In genomic region chr10:124006526-124006925, GRCh38 we compare ENCODE assay signal across 28 cellular contexts.
DNase-seq lines count a peak whose midpoint lies in the region; ATAC-seq and TF ChIP-seq lines count a peak whose summit lies in the region.
"Had no signal": no experiment of that assay in that cellular context is flagged by ENCODE, and none has a peak within 500 bp of the region (broad histone marks: within the 10 kb centered on the region; RNA-seq: fewer than 3 reads in every experiment).

No MANE protein-coding gene starts in this region.

- H3K27ac ChIP-seq in gastroesophageal sphincter, result peak overlapping the region; percentile 86 to 94 (median 90)
- no peak overlapping the region for H3K27ac ChIP-seq in ovary
- no peak overlapping the region for H3K27ac ChIP-seq in CD4-positive, alpha-beta T cell (ENCODE audit: low read depth, low read length)
- H3K27ac ChIP-seq: 22Rv1, HL-60, tibial artery had no signal

- H3K4me1 ChIP-seq in gastroesophageal sphincter (peaks cover 10 to 85% (median 13%) of the 10 kb centered on the region in 3 donors), ovary (ENCODE audit: insufficient read depth) (peaks cover 10% of the 10 kb centered on the region)

- peak overlapping the region; percentile 64 for H3K27ac Mint-ChIP-seq in type B pancreatic cell
- no peak overlapping the region for H3K27ac Mint-ChIP-seq in activated naive CD8-positive, alpha-beta T cell treated with anti-CD3 and anti-CD28 coated beads for 36 hours
- H3K27ac Mint-ChIP-seq in CD4-positive, alpha-beta T cell, result no peak overlapping the region
- H3K27ac Mint-ChIP-seq: activated naive CD8-positive, alpha-beta T cell treated with anti-CD3 and anti-CD28 coated beads, Interleukin-2, amount 10 ng/mL, durations not matched to agents 7 days and 5 days; activated T-helper 2 cell treated with anti-CD3 and anti-CD28 coated beads, Interferon-gamma antibody, Interleukin-2, Interleukin-4, amounts not matched to agents 10 μg/mL and 5 μg/mL and 100 μg/mL, durations not matched to agents 14 hours and 24 hours and 36 hours; CD4-positive, CD25-positive, alpha-beta regulatory T cell; stimulated activated naive CD8-positive, alpha-beta T cell treated with anti-CD3 and anti-CD28 coated beads, Interleukin-15, amount 100 ng/mL, for 72 hours had no signal

- no peaks in the 10 kb centered on the region for H3K9me3 Mint-ChIP-seq in type B pancreatic cell
- no peaks in the 10 kb centered on the region for H3K9me3 Mint-ChIP-seq in activated naive CD8-positive, alpha-beta T cell treated with anti-CD3 and anti-CD28 coated beads for 36 hours
- H3K9me3 Mint-ChIP-seq in CD4-positive, alpha-beta T cell, result no peaks in the 10 kb centered on the region
- H3K9me3 Mint-ChIP-seq: activated naive CD8-positive, alpha-beta T cell treated with anti-CD3 and anti-CD28 coated beads, Interleukin-2, amount 10 ng/mL, durations not matched to agents 7 days and 5 days; activated T-helper 2 cell treated with anti-CD3 and anti-CD28 coated beads, Interferon-gamma antibody, Interleukin-2, Interleukin-4, amounts not matched to agents 10 μg/mL and 5 μg/mL and 100 μg/mL, durations not matched to agents 14 hours and 24 hours and 36 hours; naive thymus-derived CD8-positive, alpha-beta T cell; stimulated activated naive CD8-positive, alpha-beta T cell treated with anti-CD3 and anti-CD28 coated beads, Interleukin-15, amount 100 ng/mL, for 72 hours had no signal

- no peaks in the 10 kb centered on the region for H3K27me3 ChIP-seq in gastroesophageal sphincter
- H3K27me3 ChIP-seq in ovary, result no peaks in the 10 kb centered on the region
- H3K27me3 ChIP-seq in CD4-positive, alpha-beta T cell (ENCODE audit: control insufficient read depth, insufficient read depth, low read length), result no peaks in the 10 kb centered on the region
- H3K27me3 ChIP-seq: tibial artery had no signal

- H3K4me1 Mint-ChIP-seq in type B pancreatic cell (ENCODE audit: unreplicated experiment), result peaks cover 10% of the 10 kb centered on the region
- no peaks in the 10 kb centered on the region for H3K4me1 Mint-ChIP-seq in activated naive CD8-positive, alpha-beta T cell treated with anti-CD3 and anti-CD28 coated beads for 36 hours
- no peaks in the 10 kb centered on the region for H3K4me1 Mint-ChIP-seq in CD4-positive, alpha-beta T cell (ENCODE audit: low read depth)
- H3K4me1 Mint-ChIP-seq: activated naive CD8-positive, alpha-beta T cell treated with anti-CD3 and anti-CD28 coated beads, Interleukin-2, amount 10 ng/mL, durations not matched to agents 7 days and 5 days; CD4-positive, CD25-positive, alpha-beta regulatory T cell; naive thymus-derived CD8-positive, alpha-beta T cell; stimulated activated naive CD8-positive, alpha-beta T cell treated with anti-CD3 and anti-CD28 coated beads, Interleukin-15, amount 100 ng/mL, for 72 hours had no signal

- intact Hi-C loops in ovary (cut with DNase I), result loop anchor here in 1 of 4 donors (5.0 kb wide), 1 partner anchor 36 kb away; no protein-coding TSS in a partner anchor
- intact Hi-C loops in CD4-positive, alpha-beta T cell (cut with DNase I, micrococcal nuclease), result no loop called here

- TF ChIP-seq EP300 in gastroesophageal sphincter (IDR thresholded peaks at IDR 0.05) (no peak), ovary (IDR thresholded peaks at IDR 0.05) (no peak)

- 47 to 100% methylated on average over 1 to 5 of the region's 7 CpGs for WGBS in gastroesophageal sphincter (ENCODE audit: low coverage in 1 of 2), 2 donors
- 75 to 79% (median 76%) methylated on average over 7 of the region's 7 CpGs for WGBS in ovary, 3 donors

- peaks cover 16% of the 10 kb centered on the region for H3K36me3 Mint-ChIP-seq in type B pancreatic cell
- no peaks in the 10 kb centered on the region for H3K36me3 Mint-ChIP-seq in activated naive CD8-positive, alpha-beta T cell treated with anti-CD3 and anti-CD28 coated beads for 36 hours
- no peaks in the 10 kb centered on the region for H3K36me3 Mint-ChIP-seq in CD4-positive, alpha-beta T cell (ENCODE audit: low read depth)
- H3K36me3 Mint-ChIP-seq: activated naive CD8-positive, alpha-beta T cell treated with anti-CD3 and anti-CD28 coated beads, Interleukin-2, amount 10 ng/mL, durations not matched to agents 7 days and 5 days; CD4-positive, CD25-positive, alpha-beta regulatory T cell; naive thymus-derived CD8-positive, alpha-beta T cell had no signal

- peak; percentile 36 for DNase-seq in activated effector memory CD4-positive, alpha-beta T cell treated with anti-CD3 and anti-CD28 coated beads, Interleukin-2, amount 50 U/mL, for 16 hours
- DNase-seq in activated effector memory CD4-positive, alpha-beta T cell treated with Interleukin-2 at 50 U/mL for 16 hours, result no peak
- DNase-seq in ovary (peak in 3 of 5 donors; percentile 8 to 12 (median 10)), type B pancreatic cell (ENCODE audit: extremely low spot score, unreplicated experiment) (no peak)
- DNase-seq in activated naive CD8-positive, alpha-beta T cell treated with anti-CD3 and anti-CD28 coated beads for 36 hours, result no peak
- no peak for DNase-seq in CD4-positive, alpha-beta T cell
- DNase-seq: activated CD4-positive, alpha-beta T cell treated with anti-CD3 and anti-CD28 coated beads for 48 hours; activated CD8-positive, alpha-beta memory T cell treated with anti-CD3 and anti-CD28 coated beads for 24 hours; activated naive CD8-positive, alpha-beta T cell treated with anti-CD3 and anti-CD28 coated beads, Interleukin-2, amount 10 ng/mL, durations not matched to agents 7 days and 5 days; activated T-cell treated with anti-CD3 and anti-CD28 coated beads for 4 hours; aorta; CD4-positive, CD25-positive, alpha-beta regulatory T cell; KG1; left ventricle myocardium superior; midbrain; naive thymus-derived CD8-positive, alpha-beta T cell; NCI-H1105; NCI-H510A treated with DMSO at 0.1 percent for 48 hours; retina; RPMI8226; stimulated activated CD8-positive, alpha-beta memory T cell treated with anti-CD3 and anti-CD28 coated beads, Interleukin-4, amount 100 ng/mL, for 48 hours; stimulated activated naive CD8-positive, alpha-beta T cell treated with anti-CD3 and anti-CD28 coated beads, Interleukin-15, amount 100 ng/mL, for 72 hours; tibial artery had no signal

- POLR2A ChIA-PET in CD4-positive, alpha-beta T cell (lab: Charles Lee), result no interaction called here

- H3K36me3 ChIP-seq in gastroesophageal sphincter, result peaks cover 0 to 44% of the 10 kb centered on the region in 2 donors
- H3K36me3 ChIP-seq in ovary, result no peaks in the 10 kb centered on the region

- H3K4me3 ChIP-seq in gastroesophageal sphincter, result no peak overlapping the region
- no peak overlapping the region for H3K4me3 ChIP-seq in ovary
- H3K4me3 ChIP-seq: tibial artery had no signal

- no peak for TF ChIP-seq CTCF in gastroesophageal sphincter (IDR thresholded peaks at IDR 0.05)
- TF ChIP-seq CTCF in ovary (IDR thresholded peaks at IDR 0.05), result no peak
- no peak for TF ChIP-seq CTCF in type B pancreatic cell (conservative IDR thresholded peaks at IDR 0.05)
- no peak for TF ChIP-seq CTCF in CD4-positive, alpha-beta T cell (IDR thresholded peaks at IDR 0.05)

- CTCF ChIA-PET in CD4-positive, alpha-beta T cell (lab: Charles Lee), result no interaction called here

- TF ChIP-seq POLR2A in gastroesophageal sphincter (IDR thresholded peaks at IDR 0.05) (no peak), ovary (IDR thresholded peaks at IDR 0.05) (no peak)

- ATAC-seq in gastroesophageal sphincter, result no peak
- no peak for ATAC-seq in CD4-positive, alpha-beta T cell (ENCODE audit: poor library complexity)
- no peak for ATAC-seq in GM19397 (IDR thresholded peaks at IDR 0.05; ENCODE audit: unreplicated experiment)
- ATAC-seq: left ventricle myocardium superior; naive thymus-derived CD8-positive, alpha-beta T cell; stimulated activated naive CD8-positive, alpha-beta T cell treated with anti-CD3 and anti-CD28 coated beads, Interleukin-15, amount 100 ng/mL, for 72 hours had no signal

- H3K27me3 Mint-ChIP-seq in type B pancreatic cell, result peaks cover 3% of the 10 kb centered on the region
- peaks cover 3% of the 10 kb centered on the region for H3K27me3 Mint-ChIP-seq in activated naive CD8-positive, alpha-beta T cell treated with anti-CD3 and anti-CD28 coated beads for 36 hours
- no peaks in the 10 kb centered on the region for H3K27me3 Mint-ChIP-seq in CD4-positive, alpha-beta T cell
- H3K27me3 Mint-ChIP-seq: CD4-positive, CD25-positive, alpha-beta regulatory T cell had no signal

- peak overlapping the region; percentile 36 for H3K4me3 Mint-ChIP-seq in type B pancreatic cell
- H3K4me3 Mint-ChIP-seq in activated naive CD8-positive, alpha-beta T cell treated with anti-CD3 and anti-CD28 coated beads for 36 hours, result no peak overlapping the region
- H3K4me3 Mint-ChIP-seq in CD4-positive, alpha-beta T cell, result no peak overlapping the region
- H3K4me3 Mint-ChIP-seq: activated naive CD8-positive, alpha-beta T cell treated with anti-CD3 and anti-CD28 coated beads, Interleukin-2, amount 10 ng/mL, durations not matched to agents 7 days and 5 days; CD4-positive, CD25-positive, alpha-beta regulatory T cell; naive thymus-derived CD8-positive, alpha-beta T cell; stimulated activated naive CD8-positive, alpha-beta T cell treated with anti-CD3 and anti-CD28 coated beads, Interleukin-15, amount 100 ng/mL, for 72 hours had no signal

- H3K9me3 ChIP-seq in gastroesophageal sphincter (no peaks in the 10 kb centered on the region), ovary (no peaks in the 10 kb centered on the region)
- H3K9me3 ChIP-seq in CD4-positive, alpha-beta T cell (ENCODE audit: control insufficient read depth, low read length), result no peaks in the 10 kb centered on the region
- H3K9me3 ChIP-seq: tibial artery had no signal

Comparison
In these comparisons a context has a peak if more than half of its experiments do, and no peak if none do; other contexts are left out.
1. DNase-seq: peak in activated effector memory CD4-positive, alpha-beta T cell treated with anti-CD3 and anti-CD28 coated beads, Interleukin-2, amount 50 U/mL, for 16 hours (single experiment) and ovary (3 of 5); none in activated effector memory CD4-positive, alpha-beta T cell treated with Interleukin-2 at 50 U/mL for 16 hours (single experiment), type B pancreatic cell (single experiment), activated naive CD8-positive, alpha-beta T cell treated with anti-CD3 and anti-CD28 coated beads for 36 hours (single experiment) and CD4-positive, alpha-beta T cell (0 of 10).
2. H3K27ac ChIP-seq: peak in gastroesophageal sphincter (4 of 4); none in ovary (0 of 2) and CD4-positive, alpha-beta T cell (single experiment).